ENCODE assay signal across 29 cellular contexts in the genomic region with DNA sequence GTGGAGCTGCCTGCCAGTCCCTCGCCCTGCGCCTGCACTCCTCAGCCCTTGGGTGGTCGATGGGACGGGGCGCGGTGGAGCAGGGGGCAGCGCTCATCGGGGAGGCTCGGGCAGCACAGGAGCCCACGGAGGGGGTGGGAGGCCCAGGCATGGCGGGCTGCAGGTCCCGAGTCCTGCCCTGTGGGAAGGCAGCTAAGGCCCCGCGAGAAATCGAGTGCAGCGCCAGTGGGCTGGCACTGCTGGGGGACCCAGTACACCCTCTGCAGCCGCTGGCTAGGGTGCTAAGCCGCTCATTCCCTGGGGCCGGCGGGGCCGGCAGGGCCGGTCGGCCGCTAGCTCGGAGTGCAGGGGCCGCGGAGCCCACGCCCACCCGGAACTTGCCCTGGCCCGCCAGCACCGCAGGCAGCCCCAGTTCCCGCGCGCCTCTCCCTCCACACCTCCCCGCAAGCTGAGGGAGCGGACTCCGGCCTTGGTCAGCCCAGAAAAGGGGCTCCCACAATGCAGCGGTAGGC.
"Had no signal": no experiment of that assay in that cellular context is flagged by ENCODE, and none has a peak within 500 bp of the region (broad histone marks: within the 10 kb centered on the region; RNA-seq: fewer than 3 reads in every experiment).

No MANE protein-coding gene starts in this region.

- H3K27ac Mint-ChIP-seq: activated CD8-positive, alpha-beta T cell treated with anti-CD3 and anti-CD28 coated beads for 36 hours; activated naive CD8-positive, alpha-beta T cell treated with anti-CD3 and anti-CD28 coated beads for 36 hours; activated T-cell treated with anti-CD3 and anti-CD28 coated beads, Interleukin-2, amount 50 U/mL, for 72 hours; activated T-helper 17 cell treated with anti-CD3 and anti-CD28 coated beads, Interleukin-2, amount 50 U/mL, for 72 hours had no signal

- H3K9me3 Mint-ChIP-seq: activated naive CD8-positive, alpha-beta T cell treated with anti-CD3 and anti-CD28 coated beads for 36 hours had no signal

- H3K27me3 ChIP-seq: brain microvascular endothelial cell, SJCRH30 had no signal

- H3K27ac ChIP-seq: brain microvascular endothelial cell, SJCRH30, SK-N-MC, WERI-Rb-1 had no signal

- H3K4me1 ChIP-seq: SJCRH30 had no signal

- H3K36me3 ChIP-seq: brain microvascular endothelial cell, SJCRH30, WERI-Rb-1 had no signal

- H3K4me3 Mint-ChIP-seq: activated CD8-positive, alpha-beta T cell treated with anti-CD3 and anti-CD28 coated beads for 36 hours; activated naive CD8-positive, alpha-beta T cell treated with anti-CD3 and anti-CD28 coated beads for 36 hours; activated T-cell treated with anti-CD3 and anti-CD28 coated beads, Interleukin-2, amount 50 U/mL, for 72 hours; activated T-helper 17 cell treated with anti-CD3 and anti-CD28 coated beads, Interleukin-2, amount 50 U/mL, for 72 hours had no signal

- H3K9me3 ChIP-seq: SJCRH30 had no signal

- DNase-seq: activated CD4-positive, alpha-beta T cell treated with anti-CD3 and anti-CD28 coated beads for 1 hour; activated CD4-positive, alpha-beta T cell treated with anti-CD3 and anti-CD28 coated beads for 48 hours; activated CD4-positive, alpha-beta T cell treated with anti-CD3 and anti-CD28 coated beads, Interleukin-2, amount 50 U/mL, for 4 hours; activated CD4-positive, CD25-positive, alpha-beta regulatory T cell; activated CD8-positive, alpha-beta T cell treated with anti-CD3 and anti-CD28 coated beads for 36 hours; activated effector memory CD4-positive, alpha-beta T cell treated with anti-CD3 and anti-CD28 coated beads, Interleukin-2, amount 50 U/mL, for 16 hours; activated naive CD4-positive, alpha-beta T cell; activated naive CD4-positive, alpha-beta T cell treated with anti-CD3 and anti-CD28 coated beads, Interleukin-2, amount 50 U/mL, for 16 hours; activated naive CD8-positive, alpha-beta T cell treated with anti-CD3 and anti-CD28 coated beads for 36 hours; activated T-cell treated with anti-CD3 and anti-CD28 coated beads, Interleukin-2, amount 50 U/mL, for 1 hour; activated T-cell treated with anti-CD3 and anti-CD28 coated beads, Interleukin-2, amount 50 U/mL, for 72 hours; amniotic stem cell; brain microvascular endothelial cell; central memory CD4-positive, alpha-beta T cell; NCI-H1105; NCI-H1417 treated with DMSO at 0.1 percent for 48 hours; NCI-H1694; NCI-H1930; NCI-H2081 treated with DMSO at 0.1 percent for 48 hours; NCI-H226; NCI-H446 treated with DMSO at 0.1 percent for 48 hours; NCI-H524; SHP77; SJCRH30; T1000; WERI-Rb-1 had no signal

- H3K27me3 Mint-ChIP-seq: activated CD8-positive, alpha-beta T cell treated with anti-CD3 and anti-CD28 coated beads for 36 hours; activated naive CD8-positive, alpha-beta T cell treated with anti-CD3 and anti-CD28 coated beads for 36 hours; activated T-helper 17 cell treated with anti-CD3 and anti-CD28 coated beads, Interleukin-2, amount 50 U/mL, for 72 hours had no signal

- H3K4me1 Mint-ChIP-seq: activated naive CD8-positive, alpha-beta T cell treated with anti-CD3 and anti-CD28 coated beads for 36 hours; activated T-helper 17 cell treated with anti-CD3 and anti-CD28 coated beads, Interleukin-2, amount 50 U/mL, for 72 hours had no signal

- H3K36me3 Mint-ChIP-seq: activated naive CD8-positive, alpha-beta T cell treated with anti-CD3 and anti-CD28 coated beads for 36 hours had no signal

- ATAC-seq: activated CD8-positive, alpha-beta T cell treated with anti-CD3 and anti-CD28 coated beads for 36 hours; activated T-cell treated with anti-CD3 and anti-CD28 coated beads, Interleukin-2, amount 50 U/mL, for 72 hours; activated T-helper 17 cell treated with anti-CD3 and anti-CD28 coated beads, Interleukin-2, amount 50 U/mL, for 72 hours; Panc1 had no signal

- H3K4me3 ChIP-seq: SJCRH30, SK-N-MC had no signal
